In the genomic region with DNA sequence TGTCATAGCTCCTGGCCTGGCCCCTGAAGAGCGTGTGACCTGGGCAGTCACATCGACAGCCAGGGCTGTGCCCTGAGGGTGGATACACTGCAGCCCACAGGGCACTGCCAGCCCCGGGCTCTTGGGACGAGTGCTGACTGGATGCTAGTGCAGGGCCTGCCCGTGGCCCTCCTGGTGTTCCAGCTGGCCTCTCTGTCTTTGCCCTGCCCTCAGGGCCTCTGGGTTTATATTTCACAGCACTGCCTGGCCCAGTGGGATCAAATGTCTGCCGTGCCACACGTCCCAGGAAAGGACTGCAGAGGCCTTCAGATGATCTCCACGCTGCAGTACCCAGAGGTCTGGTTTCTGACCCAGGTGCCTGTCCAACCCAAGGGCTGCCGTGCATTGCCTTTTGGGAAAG, we compare ENCODE assay signal across 1 cellular context.
A peak's percentile ranks its signal among the peaks of the same experiment; 100 is the strongest.
TF ChIP-seq lines count a peak whose summit lies in the region.

No MANE protein-coding gene starts in this region.

TF ChIP-seq in HepG2, 621 proteins besides CTCF, POLR2A, EP300 and RAD21:
- TF ChIP-seq SUZ12 (IDR thresholded peaks at IDR 0.05; ENCODE audit: low read depth, low read length) (no peak), KDM2A (CRISPR knock-in tag; IDR thresholded peaks at IDR 0.05; ENCODE audit: borderline replicate concordance, low read depth) (no peak), ELF3 (CRISPR knock-in tag; IDR thresholded peaks at IDR 0.05) (no peak), NRL (CRISPR knock-in tag; IDR thresholded peaks at IDR 0.05; ENCODE audit: borderline replicate concordance) (no peak), SP140L (CRISPR knock-in tag; IDR thresholded peaks at IDR 0.05; ENCODE audit: borderline replicate concordance) (no peak), NONO (IDR thresholded peaks at IDR 0.05) (no peak), NONO (CRISPR knock-in tag; conservative IDR thresholded peaks at IDR 0.05) (no peak), ZNF24 (IDR thresholded peaks at IDR 0.05) (no peak), SP1 (IDR thresholded peaks at IDR 0.05) (no peak), SP1 (CRISPR knock-in tag; IDR thresholded peaks at IDR 0.05) (no peak), HIVEP1 (CRISPR knock-in tag; IDR thresholded peaks at IDR 0.05) (no peak), ZMYM3 (CRISPR knock-in tag; IDR thresholded peaks at IDR 0.05) (no peak), RXRA (CRISPR knock-in tag; IDR thresholded peaks at IDR 0.05) (no peak), HMG20B (CRISPR knock-in tag; conservative IDR thresholded peaks at IDR 0.05) (no peak), SCMH1 (CRISPR knock-in tag; IDR thresholded peaks at IDR 0.05; ENCODE audit: borderline replicate concordance) (no peak), ZNF251 (CRISPR knock-in tag; IDR thresholded peaks at IDR 0.05) (no peak), SATB2 (CRISPR knock-in tag; IDR thresholded peaks at IDR 0.05) (no peak), ZKSCAN8 (CRISPR knock-in tag; IDR thresholded peaks at IDR 0.05; ENCODE audit: borderline replicate concordance) (no peak), XRCC5 (optimal IDR thresholded peaks at IDR 0.05; ENCODE audit: low read length) (peak; percentile 14), ZNF7 (CRISPR knock-in tag; IDR thresholded peaks at IDR 0.05) (no peak), DMAP1 (CRISPR knock-in tag; IDR thresholded peaks at IDR 0.05) (no peak), ZNF224 (CRISPR knock-in tag; IDR thresholded peaks at IDR 0.05) (no peak), FOXK2 (IDR thresholded peaks at IDR 0.05) (no peak), RFX3 (CRISPR knock-in tag; IDR thresholded peaks at IDR 0.05) (no peak), ZNF234 (CRISPR knock-in tag; conservative IDR thresholded peaks at IDR 0.05) (no peak), MTF1 (CRISPR knock-in tag; IDR thresholded peaks at IDR 0.05) (no peak), ZNF572 (CRISPR knock-in tag; IDR thresholded peaks at IDR 0.05) (no peak), ZFP90 (CRISPR knock-in tag; IDR thresholded peaks at IDR 0.05; ENCODE audit: borderline replicate concordance) (no peak), CEBPG (CRISPR knock-in tag; IDR thresholded peaks at IDR 0.05) (no peak), ZNF253 (CRISPR knock-in tag; IDR thresholded peaks at IDR 0.05; ENCODE audit: borderline replicate concordance) (no peak), ZFX (CRISPR knock-in tag; IDR thresholded peaks at IDR 0.05; ENCODE audit: low read depth) (peak; percentile 51; the same call in 1 of the 2 replicates), JARID2 (CRISPR knock-in tag; IDR thresholded peaks at IDR 0.05; ENCODE audit: insufficient replicate concordance) (no peak), HNRNPL (IDR thresholded peaks at IDR 0.05; ENCODE audit: low read depth, low read length) (peak; percentile 70; the same call in 1 of the 2 replicates)
- TF ChIP-seq, protein P1, sequence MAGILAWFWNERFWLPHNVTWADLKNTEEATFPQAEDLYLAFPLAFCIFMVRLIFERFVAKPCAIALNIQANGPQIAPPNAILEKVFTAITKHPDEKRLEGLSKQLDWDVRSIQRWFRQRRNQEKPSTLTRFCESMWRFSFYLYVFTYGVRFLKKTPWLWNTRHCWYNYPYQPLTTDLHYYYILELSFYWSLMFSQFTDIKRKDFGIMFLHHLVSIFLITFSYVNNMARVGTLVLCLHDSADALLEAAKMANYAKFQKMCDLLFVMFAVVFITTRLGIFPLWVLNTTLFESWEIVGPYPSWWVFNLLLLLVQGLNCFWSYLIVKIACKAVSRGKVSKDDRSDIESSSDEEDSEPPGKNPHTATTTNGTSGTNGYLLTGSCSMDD (CRISPR knock-in tag; IDR thresholded peaks at IDR 0.05): no peak
- TF ChIP-seq, protein P2, sequence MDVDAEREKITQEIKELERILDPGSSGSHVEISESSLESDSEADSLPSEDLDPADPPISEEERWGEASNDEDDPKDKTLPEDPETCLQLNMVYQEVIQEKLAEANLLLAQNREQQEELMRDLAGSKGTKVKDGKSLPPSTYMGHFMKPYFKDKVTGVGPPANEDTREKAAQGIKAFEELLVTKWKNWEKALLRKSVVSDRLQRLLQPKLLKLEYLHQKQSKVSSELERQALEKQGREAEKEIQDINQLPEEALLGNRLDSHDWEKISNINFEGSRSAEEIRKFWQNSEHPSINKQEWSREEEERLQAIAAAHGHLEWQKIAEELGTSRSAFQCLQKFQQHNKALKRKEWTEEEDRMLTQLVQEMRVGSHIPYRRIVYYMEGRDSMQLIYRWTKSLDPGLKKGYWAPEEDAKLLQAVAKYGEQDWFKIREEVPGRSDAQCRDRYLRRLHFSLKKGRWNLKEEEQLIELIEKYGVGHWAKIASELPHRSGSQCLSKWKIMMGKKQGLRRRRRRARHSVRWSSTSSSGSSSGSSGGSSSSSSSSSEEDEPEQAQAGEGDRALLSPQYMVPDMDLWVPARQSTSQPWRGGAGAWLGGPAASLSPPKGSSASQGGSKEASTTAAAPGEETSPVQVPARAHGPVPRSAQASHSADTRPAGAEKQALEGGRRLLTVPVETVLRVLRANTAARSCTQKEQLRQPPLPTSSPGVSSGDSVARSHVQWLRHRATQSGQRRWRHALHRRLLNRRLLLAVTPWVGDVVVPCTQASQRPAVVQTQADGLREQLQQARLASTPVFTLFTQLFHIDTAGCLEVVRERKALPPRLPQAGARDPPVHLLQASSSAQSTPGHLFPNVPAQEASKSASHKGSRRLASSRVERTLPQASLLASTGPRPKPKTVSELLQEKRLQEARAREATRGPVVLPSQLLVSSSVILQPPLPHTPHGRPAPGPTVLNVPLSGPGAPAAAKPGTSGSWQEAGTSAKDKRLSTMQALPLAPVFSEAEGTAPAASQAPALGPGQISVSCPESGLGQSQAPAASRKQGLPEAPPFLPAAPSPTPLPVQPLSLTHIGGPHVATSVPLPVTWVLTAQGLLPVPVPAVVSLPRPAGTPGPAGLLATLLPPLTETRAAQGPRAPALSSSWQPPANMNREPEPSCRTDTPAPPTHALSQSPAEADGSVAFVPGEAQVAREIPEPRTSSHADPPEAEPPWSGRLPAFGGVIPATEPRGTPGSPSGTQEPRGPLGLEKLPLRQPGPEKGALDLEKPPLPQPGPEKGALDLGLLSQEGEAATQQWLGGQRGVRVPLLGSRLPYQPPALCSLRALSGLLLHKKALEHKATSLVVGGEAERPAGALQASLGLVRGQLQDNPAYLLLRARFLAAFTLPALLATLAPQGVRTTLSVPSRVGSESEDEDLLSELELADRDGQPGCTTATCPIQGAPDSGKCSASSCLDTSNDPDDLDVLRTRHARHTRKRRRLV (CRISPR knock-in tag; IDR thresholded peaks at IDR 0.05): no peak
- TF ChIP-seq, protein P3, sequence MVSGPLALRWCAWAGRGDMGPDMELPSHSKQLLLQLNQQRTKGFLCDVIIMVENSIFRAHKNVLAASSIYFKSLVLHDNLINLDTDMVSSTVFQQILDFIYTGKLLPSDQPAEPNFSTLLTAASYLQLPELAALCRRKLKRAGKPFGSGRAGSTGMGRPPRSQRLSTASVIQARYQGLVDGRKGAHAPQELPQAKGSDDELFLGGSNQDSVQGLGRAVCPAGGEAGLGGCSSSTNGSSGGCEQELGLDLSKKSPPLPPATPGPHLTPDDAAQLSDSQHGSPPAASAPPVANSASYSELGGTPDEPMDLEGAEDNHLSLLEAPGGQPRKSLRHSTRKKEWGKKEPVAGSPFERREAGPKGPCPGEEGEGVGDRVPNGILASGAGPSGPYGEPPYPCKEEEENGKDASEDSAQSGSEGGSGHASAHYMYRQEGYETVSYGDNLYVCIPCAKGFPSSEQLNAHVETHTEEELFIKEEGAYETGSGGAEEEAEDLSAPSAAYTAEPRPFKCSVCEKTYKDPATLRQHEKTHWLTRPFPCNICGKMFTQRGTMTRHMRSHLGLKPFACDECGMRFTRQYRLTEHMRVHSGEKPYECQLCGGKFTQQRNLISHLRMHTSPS (CRISPR knock-in tag; IDR thresholded peaks at IDR 0.05; ENCODE audit: low read depth): 0 out of 2 replicates have a peak, but pooled peaks have one; percentile 50
- TF ChIP-seq, protein P4, sequence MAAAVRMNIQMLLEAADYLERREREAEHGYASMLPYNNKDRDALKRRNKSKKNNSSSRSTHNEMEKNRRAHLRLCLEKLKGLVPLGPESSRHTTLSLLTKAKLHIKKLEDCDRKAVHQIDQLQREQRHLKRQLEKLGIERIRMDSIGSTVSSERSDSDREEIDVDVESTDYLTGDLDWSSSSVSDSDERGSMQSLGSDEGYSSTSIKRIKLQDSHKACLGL (CRISPR knock-in tag; IDR thresholded peaks at IDR 0.05): no peak
- TF ChIP-seq, protein P5, sequence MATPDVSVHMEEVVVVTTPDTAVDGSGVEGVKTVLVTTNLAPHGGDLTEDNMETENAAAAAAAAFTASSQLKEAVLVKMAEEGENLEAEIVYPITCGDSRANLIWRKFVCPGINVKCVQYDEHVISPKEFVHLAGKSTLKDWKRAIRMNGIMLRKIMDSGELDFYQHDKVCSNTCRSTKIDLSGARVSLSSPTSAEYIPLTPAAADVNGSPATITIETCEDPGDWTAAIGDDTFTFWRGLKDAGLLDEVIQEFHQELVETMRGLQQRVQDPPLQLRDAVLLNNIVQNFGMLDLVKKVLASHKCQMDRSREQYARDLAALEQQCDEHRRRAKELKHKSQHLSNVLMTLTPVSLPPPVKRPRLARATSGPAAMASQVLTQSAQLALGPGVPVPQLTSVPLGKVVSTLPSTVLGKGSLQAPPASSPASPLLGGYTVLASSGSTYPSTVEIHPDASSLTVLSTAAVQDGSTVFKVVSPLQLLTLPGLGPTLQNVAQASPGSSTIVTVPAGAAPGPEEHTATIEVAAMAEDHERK (CRISPR knock-in tag; IDR thresholded peaks at IDR 0.05; ENCODE audit: low read depth): no peak
- TF ChIP-seq, protein P6, sequence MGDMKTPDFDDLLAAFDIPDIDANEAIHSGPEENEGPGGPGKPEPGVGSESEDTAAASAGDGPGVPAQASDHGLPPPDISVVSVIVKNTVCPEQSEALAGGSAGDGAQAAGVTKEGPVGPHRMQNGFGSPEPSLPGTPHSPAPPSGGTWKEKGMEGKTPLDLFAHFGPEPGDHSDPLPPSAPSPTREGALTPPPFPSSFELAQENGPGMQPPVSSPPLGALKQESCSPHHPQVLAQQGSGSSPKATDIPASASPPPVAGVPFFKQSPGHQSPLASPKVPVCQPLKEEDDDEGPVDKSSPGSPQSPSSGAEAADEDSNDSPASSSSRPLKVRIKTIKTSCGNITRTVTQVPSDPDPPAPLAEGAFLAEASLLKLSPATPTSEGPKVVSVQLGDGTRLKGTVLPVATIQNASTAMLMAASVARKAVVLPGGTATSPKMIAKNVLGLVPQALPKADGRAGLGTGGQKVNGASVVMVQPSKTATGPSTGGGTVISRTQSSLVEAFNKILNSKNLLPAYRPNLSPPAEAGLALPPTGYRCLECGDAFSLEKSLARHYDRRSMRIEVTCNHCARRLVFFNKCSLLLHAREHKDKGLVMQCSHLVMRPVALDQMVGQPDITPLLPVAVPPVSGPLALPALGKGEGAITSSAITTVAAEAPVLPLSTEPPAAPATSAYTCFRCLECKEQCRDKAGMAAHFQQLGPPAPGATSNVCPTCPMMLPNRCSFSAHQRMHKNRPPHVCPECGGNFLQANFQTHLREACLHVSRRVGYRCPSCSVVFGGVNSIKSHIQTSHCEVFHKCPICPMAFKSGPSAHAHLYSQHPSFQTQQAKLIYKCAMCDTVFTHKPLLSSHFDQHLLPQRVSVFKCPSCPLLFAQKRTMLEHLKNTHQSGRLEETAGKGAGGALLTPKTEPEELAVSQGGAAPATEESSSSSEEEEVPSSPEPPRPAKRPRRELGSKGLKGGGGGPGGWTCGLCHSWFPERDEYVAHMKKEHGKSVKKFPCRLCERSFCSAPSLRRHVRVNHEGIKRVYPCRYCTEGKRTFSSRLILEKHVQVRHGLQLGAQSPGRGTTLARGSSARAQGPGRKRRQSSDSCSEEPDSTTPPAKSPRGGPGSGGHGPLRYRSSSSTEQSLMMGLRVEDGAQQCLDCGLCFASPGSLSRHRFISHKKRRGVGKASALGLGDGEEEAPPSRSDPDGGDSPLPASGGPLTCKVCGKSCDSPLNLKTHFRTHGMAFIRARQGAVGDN (CRISPR knock-in tag; IDR thresholded peaks at IDR 0.05): peak; percentile 56
- TF ChIP-seq, protein P7, sequence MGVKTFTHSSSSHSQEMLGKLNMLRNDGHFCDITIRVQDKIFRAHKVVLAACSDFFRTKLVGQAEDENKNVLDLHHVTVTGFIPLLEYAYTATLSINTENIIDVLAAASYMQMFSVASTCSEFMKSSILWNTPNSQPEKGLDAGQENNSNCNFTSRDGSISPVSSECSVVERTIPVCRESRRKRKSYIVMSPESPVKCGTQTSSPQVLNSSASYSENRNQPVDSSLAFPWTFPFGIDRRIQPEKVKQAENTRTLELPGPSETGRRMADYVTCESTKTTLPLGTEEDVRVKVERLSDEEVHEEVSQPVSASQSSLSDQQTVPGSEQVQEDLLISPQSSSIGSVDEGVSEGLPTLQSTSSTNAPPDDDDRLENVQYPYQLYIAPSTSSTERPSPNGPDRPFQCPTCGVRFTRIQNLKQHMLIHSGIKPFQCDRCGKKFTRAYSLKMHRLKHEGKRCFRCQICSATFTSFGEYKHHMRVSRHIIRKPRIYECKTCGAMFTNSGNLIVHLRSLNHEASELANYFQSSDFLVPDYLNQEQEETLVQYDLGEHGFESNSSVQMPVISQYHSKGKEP (CRISPR knock-in tag; IDR thresholded peaks at IDR 0.05): no peak
